Comparison of ENCODE assay signal across 1 cellular context in genomic region chr3:186973702-186974101, GRCh38.
TF ChIP-seq lines count a peak whose summit lies in the region.

No MANE protein-coding gene starts in this region.

TF ChIP-seq in HepG2, 621 proteins besides CTCF, POLR2A, EP300 and RAD21:
- TF ChIP-seq HMGXB4 (CRISPR knock-in tag; IDR thresholded peaks at IDR 0.05; ENCODE audit: borderline replicate concordance in 1 of 2, low read depth in 1 of 2) (0 out of 4 replicates have a peak, but pooled peaks of 1 of the 2 experiments have one; percentile 2), SMAD3 (CRISPR knock-in tag; IDR thresholded peaks at IDR 0.05) (no peak), ZKSCAN1 (IDR thresholded peaks at IDR 0.05; ENCODE audit: low read length) (peak; percentile 79)
